ENCODE assay signal across 8 cellular contexts in genomic region chr4:158670975-158671664, GRCh38. TPM values are rescaled to one million over a fixed set of nuclear protein-coding genes. Genes with fewer than 3 reads are reported as not detected.
DNase-seq lines count a peak whose midpoint lies in the region; ATAC-seq, FAIRE-seq and TF ChIP-seq lines count a peak whose summit lies in the region.

No MANE protein-coding gene starts in this region.

- FAIRE-seq in GM18507 (lab: Jason Lieb, UNC) = peak; percentile 76

- peak; percentile 26 for ATAC-seq in HG02981 (IDR thresholded peaks at IDR 0.05; ENCODE audit: unreplicated experiment)
- peak; percentile 24 for ATAC-seq in left lung

- TF ChIP-seq CTCF in A673 (conservative IDR thresholded peaks at IDR 0.05; ENCODE audit: low read depth, low read length) (no peak), left lung (IDR thresholded peaks at IDR 0.05) (no peak)

- POLR2A ChIA-PET in A673 (lab: Charles Lee; ENCODE audit: low non-redundant PET) = no interaction called here

- BruUV-seq in A673 (replicated peaks; lab: Mats Ljungman, UMichigan) = no TSS peak

- peak overlapping the region; percentile 92 for H3K27ac ChIP-seq in A673 (ENCODE audit: low read depth, low read length, poor library complexity, severe bottlenecking)
- H3K27ac ChIP-seq in left lung = peak overlapping the region; percentile 94

- H3K4me1 ChIP-seq in A673 (ENCODE audit: insufficient read depth, low read length, poor library complexity, severe bottlenecking) (peaks cover 14% of the 10 kb centered on the region), left lung (peaks cover 8 to 29% of the 10 kb centered on the region in 2 donors)

- H3K4me3 ChIP-seq in A673 (ENCODE audit: low read depth, low read length, poor library complexity, severe bottlenecking) = peak overlapping the region; percentile 85
- peak overlapping the region; percentile 64 to 93 for H3K4me3 ChIP-seq in left lung

- H3K9me3 ChIP-seq in A673 (ENCODE audit: low read depth, low read length, poor library complexity, severe bottlenecking) (no peaks in the 10 kb centered on the region), left lung (no peaks in the 10 kb centered on the region)

- H3K36me3 ChIP-seq in A673 (ENCODE audit: insufficient read depth, low read length, poor library complexity, severe bottlenecking) (peaks cover 31% of the 10 kb centered on the region), left lung (no peaks in the 10 kb centered on the region)

- DNase-seq in A673 (ENCODE audit: low spot score) (peak; percentile 89), GM18507 (ENCODE audit: extremely low spot score, insufficient read length, low read depth) (peak; percentile 15), NCI-H2196 treated with DMSO at 0.1 percent for 48 hours (lab: John Stamatoyannopoulos, UW; ENCODE audit: unreplicated experiment) (peak; percentile 38), dedifferentiated amniotic fluid mesenchymal stem cell (ENCODE audit: extremely low spot score) (peak; percentile 89), left lung (peak in 1 of 2 donors; percentile 68)
- peak; percentile 35 to 48 for DNase-seq in activated CD4-positive, alpha-beta T cell treated with anti-CD3 and anti-CD28 coated beads for 24 hours (ENCODE audit: low read depth in 2 of 2)
- peak; percentile 22 for DNase-seq in stimulated activated CD4-positive, alpha-beta T cell treated with anti-CD3 and anti-CD28 coated beads, Interleukin-2, amount 100 ng/mL, for 4 hours (ENCODE audit: low read depth)

- H3K27me3 ChIP-seq in A673 (replicated peaks; ENCODE audit: insufficient read depth, low read depth, low read length, poor library complexity) (no peaks in the 10 kb centered on the region), left lung (no peaks in the 10 kb centered on the region)

- intact Hi-C loops in A673 (cut with micrococcal nuclease; ENCODE audit: unreplicated experiment) = no loop called here
- intact Hi-C loops in left lung (cut with DNase I) = no loop called here

- CTCF ChIA-PET in A673 (lab: Charles Lee) = no interaction called here

RNA-seq across cellular contexts. Expression of gene C4orf46, which starts 0.6 kb away (rescaled TPM):
- 42.2 and 44.1 TPM in 2 replicates for total RNA-seq in A673 (2021)
- 1 to 10 TPM; 5.5 to 6.0 TPM for total RNA-seq in left lung

RNA-seq across cellular contexts. Expression of gene ETFDH, which starts 1.0 kb away (rescaled TPM):
- total RNA-seq in A673 (2021) (38.0 and 39.0 TPM in 2 replicates), left lung (10 to 100 TPM; 20.7 to 23.8 TPM)

RNA-seq across cellular contexts. Expression of gene PPID, which starts 52.1 kb away (rescaled TPM):
- total RNA-seq in A673 (2021) (79.4 and 87.6 TPM in 2 replicates), left lung (10 to 100 TPM; 24.2 to 24.3 TPM)
